23 cellular contexts compared by ENCODE assay signal in genomic region chr4:167428172-167428571, GRCh38.
A peak's percentile ranks its signal among the peaks of the same experiment; 100 is the strongest.
DNase-seq lines count a peak whose midpoint lies in the region; ATAC-seq and TF ChIP-seq lines count a peak whose summit lies in the region.
"Had no signal": no experiment of that assay in that cellular context is flagged by ENCODE, and none has a peak within 500 bp of the region (broad histone marks: within the 10 kb centered on the region; RNA-seq: fewer than 3 reads in every experiment).

No MANE protein-coding gene starts in this region.

- H3K36me3 ChIP-seq in BE2C (no peaks in the 10 kb centered on the region), adipocyte (ENCODE audit: control insufficient read depth, insufficient read depth, low read length, severe bottlenecking) (no peaks in the 10 kb centered on the region), kidney epithelial cell (ENCODE audit: control insufficient read depth, insufficient read depth, low read length) (no peaks in the 10 kb centered on the region)
- H3K36me3 ChIP-seq: adrenal gland, gastroesophageal sphincter, ovary, Peyer's patch, suprapubic skin, vagina had no signal

- peak; percentile 51 for DNase-seq in BE2C
- DNase-seq in NCI-H187 treated with DMSO at 0.1 percent for 48 hours (lab: John Stamatoyannopoulos, UW) = peak; percentile 5
- peak; percentile 35 for DNase-seq in adipocyte (ENCODE audit: low read depth)
- peak; percentile 31 for DNase-seq in kidney epithelial cell (ENCODE audit: low read depth)
- no peak for DNase-seq in MV-4-11 (lab: John Stamatoyannopoulos, UW)
- no peak for DNase-seq in T-helper 2 cell
- no peak for DNase-seq in DMS153 (lab: John Stamatoyannopoulos, UW)
- DNase-seq: activated CD4-positive, alpha-beta memory T cell treated with anti-CD3 and anti-CD28 coated beads, Interleukin-2, amount 10 ng/mL, durations not matched to agents 7 days and 5 days; activated gamma-delta T cell treated with Interleukin-2 at 50 U/mL for 16 hours; adrenal gland; DMS53; H9; Karpas-422; mesenchymal stem cell; NCI-H1436; ovary; Peyer's patch had no signal

- H3K4me3 ChIP-seq in BE2C (ENCODE audit: low read depth, low read length) (no peak overlapping the region), adipocyte (ENCODE audit: low read length) (no peak overlapping the region), kidney epithelial cell (ENCODE audit: low read depth, low read length) (no peak overlapping the region)
- H3K4me3 ChIP-seq: adrenal gland, gastroesophageal sphincter, GM12878, ovary, Peyer's patch, suprapubic skin, vagina had no signal

- H3K4me1 ChIP-seq in BE2C (no peaks in the 10 kb centered on the region; the same call in 1 of the 2 replicates), adipocyte (ENCODE audit: control insufficient read depth, insufficient read depth, low read length) (no peaks in the 10 kb centered on the region)
- H3K4me1 ChIP-seq: adrenal gland, gastroesophageal sphincter, Peyer's patch, suprapubic skin, vagina had no signal

- no peaks in the 10 kb centered on the region for H3K9me3 ChIP-seq in BE2C
- no peaks in the 10 kb centered on the region for H3K9me3 ChIP-seq in adipocyte (ENCODE audit: control insufficient read depth, low read length)
- H3K9me3 ChIP-seq: adrenal gland, ovary, Peyer's patch, suprapubic skin, vagina had no signal

- no peak for TF ChIP-seq CTCF in BE2C (IDR thresholded peaks at IDR 0.05; ENCODE audit: low read depth, low read length)
- TF ChIP-seq CTCF in kidney epithelial cell (IDR thresholded peaks at IDR 0.05; ENCODE audit: insufficient read depth, low read length, poor library complexity, severe bottlenecking) = no peak

- H3K9ac ChIP-seq in adipocyte (ENCODE audit: low read length) = no peak overlapping the region

- ATAC-seq in HG03442 (IDR thresholded peaks at IDR 0.05; ENCODE audit: unreplicated experiment) = no peak
- ATAC-seq: gastroesophageal sphincter, GM12878, sciatic nerve had no signal

- H3K27me3 ChIP-seq in BE2C (no peaks in the 10 kb centered on the region), adipocyte (replicated peaks; ENCODE audit: control insufficient read depth, insufficient read depth, low read length) (no peaks in the 10 kb centered on the region), kidney epithelial cell (ENCODE audit: control insufficient read depth, insufficient read depth, low read length) (no peaks in the 10 kb centered on the region)
- H3K27me3 ChIP-seq: adrenal gland, gastroesophageal sphincter, ovary, Peyer's patch, suprapubic skin, vagina had no signal

Comparison
In these comparisons a context has a peak if more than half of its experiments do, and no peak if none do; other contexts are left out.
1. DNase-seq: peak in BE2C (single experiment), NCI-H187 treated with DMSO at 0.1 percent for 48 hours (single experiment), adipocyte (single experiment) and kidney epithelial cell (single experiment); none in MV-4-11 (single experiment), T-helper 2 cell (0 of 5) and DMS153 (single experiment).